20 cellular contexts compared by ENCODE assay signal in genomic region chr21:36848875-36849274, GRCh38.
"Had no signal": no experiment of that assay in that cellular context is flagged by ENCODE, and none has a peak within 500 bp of the region (broad histone marks: within the 10 kb centered on the region; RNA-seq: fewer than 3 reads in every experiment).

No MANE protein-coding gene starts in this region.

- H3K27me3 Mint-ChIP-seq: central memory CD8-positive, alpha-beta T cell; naive thymus-derived CD8-positive, alpha-beta T cell; progenitor cell of endocrine pancreas had no signal

- H3K4me3 Mint-ChIP-seq: central memory CD8-positive, alpha-beta T cell; naive thymus-derived CD8-positive, alpha-beta T cell; neural crest cell; stimulated activated effector memory CD8-positive, alpha-beta T cell treated with anti-CD3 and anti-CD28 coated beads, Interleukin-12 subunit alpha, Interleukin-12 subunit beta, amount 100 ng/mL, for 72 hours had no signal

- H3K4me1 Mint-ChIP-seq: central memory CD8-positive, alpha-beta T cell had no signal

- ATAC-seq: heart left ventricle; mucosa of descending colon; naive thymus-derived CD8-positive, alpha-beta T cell; right cardiac atrium; stimulated activated effector memory CD8-positive, alpha-beta T cell treated with anti-CD3 and anti-CD28 coated beads, Interleukin-12 subunit alpha, Interleukin-12 subunit beta, amount 100 ng/mL, for 72 hours; stimulated activated naive CD8-positive, alpha-beta T cell treated with anti-CD3 and anti-CD28 coated beads, Interleukin-15, Interleukin-2, amounts not matched to agents 100 U/mL and 50 U/mL, for 24 hours had no signal

- H3K4me1 ChIP-seq: colonic mucosa, transverse colon had no signal

- H3K36me3 ChIP-seq: colonic mucosa, heart left ventricle, ovary, thoracic aorta, transverse colon had no signal

- H3K4me3 ChIP-seq: colonic mucosa, heart left ventricle, mucosa of descending colon, ovary, smooth muscle cell, thoracic aorta, transverse colon had no signal

- H3K27me3 ChIP-seq: colonic mucosa, heart left ventricle, ovary, transverse colon had no signal

- H3K9me3 Mint-ChIP-seq: central memory CD8-positive, alpha-beta T cell; naive thymus-derived CD8-positive, alpha-beta T cell; neural crest cell; stimulated activated effector memory CD8-positive, alpha-beta T cell treated with anti-CD3 and anti-CD28 coated beads, Interleukin-12 subunit alpha, Interleukin-12 subunit beta, amount 100 ng/mL, for 72 hours had no signal

- H3K9me3 ChIP-seq: colonic mucosa, heart left ventricle, mucosa of descending colon, ovary, thoracic aorta, transverse colon had no signal

- H3K36me3 Mint-ChIP-seq: stimulated activated effector memory CD8-positive, alpha-beta T cell treated with anti-CD3 and anti-CD28 coated beads, Interleukin-12 subunit alpha, Interleukin-12 subunit beta, amount 100 ng/mL, for 72 hours had no signal

- DNase-seq: colonic mucosa; dermis blood vessel endothelial cell; effector CD4-positive, alpha-beta T cell; foreskin melanocyte; heart left ventricle; kidney glomerular epithelial cell; mucosa of descending colon; naive thymus-derived CD8-positive, alpha-beta T cell; ovary; right cardiac atrium; stimulated activated CD4-positive, alpha-beta T cell treated with anti-CD3 and anti-CD28 coated beads, Interleukin-2, amount 100 ng/mL, for 48 hours; stimulated activated CD8-positive, alpha-beta memory T cell treated with anti-CD3 and anti-CD28 coated beads, Interleukin-4, amount 100 ng/mL, for 48 hours; stimulated activated naive CD8-positive, alpha-beta T cell treated with anti-CD3 and anti-CD28 coated beads, Interleukin-15, Interleukin-2, amounts not matched to agents 100 U/mL and 50 U/mL, for 24 hours; transverse colon had no signal

- H3K27ac ChIP-seq: colonic mucosa, heart left ventricle, ovary, thoracic aorta, transverse colon had no signal

- H3K27ac Mint-ChIP-seq: naive thymus-derived CD8-positive, alpha-beta T cell; progenitor cell of endocrine pancreas; stimulated activated effector memory CD8-positive, alpha-beta T cell treated with anti-CD3 and anti-CD28 coated beads, Interleukin-12 subunit alpha, Interleukin-12 subunit beta, amount 100 ng/mL, for 72 hours had no signal
